ENCODE assay signal across 8 cellular contexts in genomic region chr5:160188151-160188967, GRCh38. TPM values are rescaled to one million over a fixed set of nuclear protein-coding genes. Genes with fewer than 3 reads are reported as not detected.
DNase-seq lines count a peak whose midpoint lies in the region; ATAC-seq, FAIRE-seq and TF ChIP-seq lines count a peak whose summit lies in the region.

No MANE protein-coding gene starts in this region.

- DNase-seq in NCI-H1417 (lab: John Stamatoyannopoulos, UW), result peak in 2 of 3 experiments; percentile 8 to 10
- no peak for DNase-seq in NCI-H1417 treated with DMSO at 0.1 percent for 48 hours (lab: John Stamatoyannopoulos, UW)
- peak; percentile 75 for DNase-seq in NCI-H69 (lab: John Stamatoyannopoulos, UW)
- peak in 1 of 2 experiments; percentile 86 for DNase-seq in H1 (ENCODE audit: low read depth in 1 of 2, low spot score in 2 of 2)
- DNase-seq in mesendoderm, result peak; percentile 91
- peak; percentile 75 to 79 for DNase-seq in aorta
- DNase-seq in SK-N-DZ (ENCODE audit: low spot score), result no peak

- TF ChIP-seq EP300 in H1 (IDR thresholded peaks at IDR 0.05; ENCODE audit: borderline replicate concordance in 1 of 2, low read depth in 2 of 2, low read length in 2 of 2), result peak in 1 of 2 experiments; percentile 8; a peak in 1 of 3 replicates

- H3K23me2 ChIP-seq in H1 (ENCODE audit: low read depth, low read length), result no peaks in the 10 kb centered on the region

- no peak overlapping the region; the same call in 1 of the 2 replicates for H2AFZ ChIP-seq in H1 (ENCODE audit: low read length)

- no peaks in the 10 kb centered on the region for H4K20me1 ChIP-seq in H1 (replicated peaks in 1 of 2; ENCODE audit: control insufficient read depth in 1 of 2, insufficient read depth in 2 of 2, low read length in 2 of 2)

- 4% methylated on average over 19 of the region's 40 CpGs; no CpG with 5 or more reads in 1 of the 2 experiments for WGBS in H1 (ENCODE audit: extremely low coverage in 1 of 2, insufficient coverage in 1 of 2, insufficient read length in 1 of 2, insufficient replicate concordance in 2 of 2, low coverage in 1 of 2, low lambda C conversion rate in 2 of 2, missing lambda C conversion rate in 1 of 2), 2 experiments
- WGBS in mesendoderm (ENCODE audit: extremely low coverage, insufficient coverage, low lambda C conversion rate), result no CpG with 5 or more reads among the region's 40 CpGs
- 2% methylated on average over 23 to 40 of the region's 40 CpGs for WGBS in aorta, 2 donors

- peak; percentile 7 to 26; a peak in 1 of 4 replicates for TF ChIP-seq RAD21 in H1 (IDR thresholded peaks at IDR 0.05 in 1 of 2, conservative IDR thresholded peaks at IDR 0.05 in 1 of 2; ENCODE audit: low read depth in 2 of 2, low read length in 2 of 2)

- POLR2A ChIA-PET in H1 (lab: Charles Lee; ENCODE audit: partially characterized antibody), result interaction anchor here (0.8 to 8.3 kb wide), 11 partner anchors 9 to 234 kb away, joined by 3 to 72 read pairs (median 4); no protein-coding TSS in a partner anchor

- peak overlapping the region; percentile 55 for H2BK120ac ChIP-seq in H1 (replicated peaks; ENCODE audit: low read depth, low read length)
- H2BK120ac ChIP-seq in mesendoderm (ENCODE audit: low read depth, low read length), result peak overlapping the region; percentile 99

- H4K8ac ChIP-seq in H1 (ENCODE audit: extremely low read depth, insufficient read depth, low read length) (peak overlapping the region; percentile 96; the same call in 1 of the 2 replicates), mesendoderm (ENCODE audit: low read depth, low read length) (peak overlapping the region; percentile 57)

- peak overlapping the region; percentile 66 to 79 (median 75) for H3K9ac ChIP-seq in H1 (replicated peaks in 1 of 4; ENCODE audit: extremely low read depth in 1 of 4, low read depth in 3 of 4, low read length in 3 of 4)
- H3K9ac ChIP-seq in mesendoderm (ENCODE audit: low read length), result peak overlapping the region; percentile 45

- H3K4me2 ChIP-seq in H1 (ENCODE audit: insufficient read depth in 1 of 2, low read depth in 2 of 2, low read length in 2 of 2) (peak overlapping the region; percentile 70 to 83), mesendoderm (ENCODE audit: low read length) (no peak overlapping the region)

- H3K23ac ChIP-seq in H1 (ENCODE audit: insufficient read length) (no peak overlapping the region), mesendoderm (ENCODE audit: low read length) (no peak overlapping the region)

- intact Hi-C loops in aorta (cut with DNase I), result no loop called here

- H2BK12ac ChIP-seq in H1 (ENCODE audit: low read depth, low read length), result no peak overlapping the region

- H2BK15ac ChIP-seq in H1 (ENCODE audit: low read length) (0 out of 2 replicates have a peak overlapping the region, but pooled peaks have one; percentile 61), mesendoderm (replicated peaks; ENCODE audit: low read depth) (peak overlapping the region; percentile 59)

- H3K18ac ChIP-seq in H1 (ENCODE audit: extremely low read depth, low read length) (peak overlapping the region; percentile 97), mesendoderm (ENCODE audit: low read length) (peak overlapping the region; percentile 98)

- H3K9me3 ChIP-seq in H1 (ENCODE audit: insufficient read depth in 2 of 2, low read depth in 1 of 2, low read length in 1 of 2), result no peaks in the 10 kb centered on the region; a peak in 1 of 4 replicates
- H3K9me3 ChIP-seq in aorta (ENCODE audit: control insufficient read depth, low read length), result no peaks in the 10 kb centered on the region

- peak overlapping the region; percentile 80 for H4K91ac ChIP-seq in H1 (replicated peaks; ENCODE audit: insufficient read length, low read length)

- H3K14ac ChIP-seq in H1 (ENCODE audit: insufficient read length), result no peak overlapping the region

- H3K79me1 ChIP-seq in H1 (ENCODE audit: low read depth, low read length) (no peaks in the 10 kb centered on the region), mesendoderm (ENCODE audit: low read length) (no peaks in the 10 kb centered on the region)

- H2BK5ac ChIP-seq in H1 (ENCODE audit: low read depth, low read length) (peak overlapping the region; percentile 82), mesendoderm (ENCODE audit: low read length) (no peak overlapping the region)

- ATAC-seq in aorta (ENCODE audit: low FRiP score), result peak; percentile 80
- ATAC-seq in HG03460 (IDR thresholded peaks at IDR 0.05; ENCODE audit: unreplicated experiment), result no peak

- H3K4me3 ChIP-seq in H1 (ENCODE audit: extremely low read depth in 1 of 4, insufficient read depth in 2 of 4, low read depth in 3 of 4, low read length in 4 of 4) (peak overlapping the region; percentile 27 to 53 (median 31); a peak in 6 of 8 replicates), mesendoderm (ENCODE audit: low read length) (no peak overlapping the region), aorta (ENCODE audit: low read length in 2 of 2) (peak overlapping the region; percentile 28 to 37)

- no peak for TF ChIP-seq CTCF in H1 (IDR thresholded peaks at IDR 0.05; ENCODE audit: control extremely low read depth in 1 of 3, insufficient read depth in 1 of 3, low read depth in 1 of 3, low read length in 3 of 3)

- H3K56ac ChIP-seq in H1 (replicated peaks; ENCODE audit: insufficient read length, low read depth, low read length), result peak overlapping the region; percentile 64
- H3K56ac ChIP-seq in mesendoderm (ENCODE audit: low read length), result peak overlapping the region; percentile 73

- H2AK5ac ChIP-seq in H1 (ENCODE audit: low read depth, low read length), result no peak overlapping the region; the same call in 1 of the 2 replicates
- no peak overlapping the region for H2AK5ac ChIP-seq in mesendoderm (ENCODE audit: low read length)

- peak; percentile 65 for FAIRE-seq in H1 (lab: Jason Lieb, UNC)

- H3K4me1 ChIP-seq in H1 (replicated peaks in 1 of 4; ENCODE audit: control insufficient read depth in 3 of 4, insufficient read depth in 4 of 4, low read length in 3 of 4), result peaks cover 0 to 7% (median 3%) of the 10 kb centered on the region in 4 experiments; a peak in 6 of 7 replicates
- peaks cover 2% of the 10 kb centered on the region for H3K4me1 ChIP-seq in mesendoderm (ENCODE audit: control insufficient read depth, low read depth, low read length)
- no peaks in the 10 kb centered on the region for H3K4me1 ChIP-seq in aorta (ENCODE audit: control insufficient read depth in 1 of 2, insufficient read depth in 2 of 2, low read length in 2 of 2)

- peak; percentile 39 to 71 for TF ChIP-seq POLR2A in H1 (IDR thresholded peaks at IDR 0.05; ENCODE audit: control extremely low read depth in 1 of 2, low read depth in 2 of 2, low read length in 2 of 2)

- H2BK20ac ChIP-seq in H1 (ENCODE audit: low read length), result 0 out of 2 replicates have a peak overlapping the region, but pooled peaks have one; percentile 48

- CTCF ChIA-PET in H1 (lab: Charles Lee; ENCODE audit: partially characterized antibody), result interaction anchor here (0.9 to 3.7 kb wide), 13 partner anchors 10 to 202 kb away, joined by 3 to 22 read pairs (median 4); no protein-coding TSS in a partner anchor

- H3K79me2 ChIP-seq in H1 (ENCODE audit: control insufficient read depth in 1 of 2, insufficient read depth in 2 of 2, low read length in 2 of 2), result no peaks in the 10 kb centered on the region
- H3K79me2 ChIP-seq in mesendoderm (ENCODE audit: control insufficient read depth, insufficient read depth, low read length), result no peaks in the 10 kb centered on the region

- H4K5ac ChIP-seq in H1 (ENCODE audit: insufficient read length, low read depth, low read length), result peak overlapping the region; percentile 91
- no peak overlapping the region for H4K5ac ChIP-seq in mesendoderm (ENCODE audit: low read length)

- H3K27me3 ChIP-seq in H1 (replicated peaks in 1 of 4; ENCODE audit: control insufficient read depth in 3 of 4, extremely low read depth in 1 of 4, insufficient read depth in 3 of 4, low read length in 3 of 4) (no peaks in the 10 kb centered on the region), mesendoderm (ENCODE audit: insufficient read depth, low read length, poor library complexity) (no peaks in the 10 kb centered on the region), aorta (ENCODE audit: control insufficient read depth in 1 of 2, insufficient read depth in 2 of 2, low read length in 1 of 2) (no peaks in the 10 kb centered on the region)

- H3K36me3 ChIP-seq in H1 (ENCODE audit: control insufficient read depth in 2 of 4, insufficient read depth in 4 of 4, low read length in 3 of 4), result no peaks in the 10 kb centered on the region
- H3K36me3 ChIP-seq in mesendoderm (ENCODE audit: control insufficient read depth, insufficient read depth, low read length), result no peaks in the 10 kb centered on the region
- no peaks in the 10 kb centered on the region for H3K36me3 ChIP-seq in aorta (ENCODE audit: control insufficient read depth in 1 of 2, insufficient read depth in 2 of 2, low read length in 1 of 2)

- H3K27ac ChIP-seq in H1 (ENCODE audit: low read depth, low read length), result peak overlapping the region; percentile 81
- peak overlapping the region; percentile 48 for H3K27ac ChIP-seq in mesendoderm (ENCODE audit: low read depth, low read length)
- H3K27ac ChIP-seq in aorta (ENCODE audit: low read depth in 1 of 2, low read length in 2 of 2), result no peak overlapping the region

- H3K4ac ChIP-seq in H1 (replicated peaks; ENCODE audit: insufficient read length, low read depth, low read length), result no peak overlapping the region
- H3K4ac ChIP-seq in mesendoderm (ENCODE audit: low read depth, low read length), result peak overlapping the region; percentile 93

TF ChIP-seq in H1, 55 proteins besides CTCF, POLR2A, EP300 and RAD21 (continues in another document):
- peak; percentile 89 for TF ChIP-seq E2F6 (IDR thresholded peaks at IDR 0.05)

RNA-seq across cellular contexts. Expression of gene FABP6, which starts 40.9 kb away (rescaled TPM):
- total RNA-seq in H1 (2021; fragmentation: NEBNext Ultra II Directional; extraction: Animal tissue kit (Norgen Biotek cat#: 25700)), result 3.6 and 4.8 TPM in 2 replicates
- polyA plus RNA-seq in H1 (2011; rRNA removed) (3.2 and 6.1 TPM in 2 replicates), aorta (not detected)
- polyA plus RNA-seq in H1 (2011; cell fraction: cytosol; rRNA removed), result 5.0 TPM
- 2.5 TPM for polyA plus RNA-seq in H1 (2011; cell fraction: nucleus; rRNA removed)
- polyA plus RNA-seq in H1 (2012, experiment 1 of 2), result 4.5 to 12.2 TPM (median 7.2 TPM) in 4 replicates
- 5.9 TPM for polyA plus RNA-seq in H1 (2012, experiment 2 of 2)
- 3.5 TPM for polyA plus RNA-seq in H1 (2013, experiment 1 of 2)
- polyA plus RNA-seq in H1 (2013, experiment 2 of 2), result 5.3 TPM
- 0.63 and 2.3 TPM in 2 replicates for polyA minus RNA-seq in H1 (2011; rRNA and poly(A)+ RNA removed)
- not detected for polyA minus RNA-seq in H1 (2011; cell fraction: cytosol; rRNA and poly(A)+ RNA removed)
- 2.7 TPM for polyA minus RNA-seq in H1 (2011; cell fraction: nucleus; rRNA and poly(A)+ RNA removed)
- polyA plus RNA-seq in mesendoderm (2013, experiment 1 of 2), result 6.5 TPM
- 5.7 TPM for polyA plus RNA-seq in mesendoderm (2013, experiment 2 of 2)
- total RNA-seq in aorta, result not detected
- polyA plus RNA-seq in SK-N-DZ (2014; cell fraction: cytosol; rRNA removed), result 30.8 and 33.4 TPM in 2 replicates
- 18.4 and 28.8 TPM in 2 replicates for polyA plus RNA-seq in SK-N-DZ (2014; cell fraction: nucleus; rRNA removed)

Comparison
In these comparisons a context has a peak if more than half of its experiments do, and no peak if none do; other contexts are left out.
1. DNase-seq: peak in NCI-H1417 (2 of 3), NCI-H69 (single experiment), mesendoderm (single experiment) and aorta (2 of 2); none in NCI-H1417 treated with DMSO at 0.1 percent for 48 hours (single experiment) and SK-N-DZ (single experiment).
2. H3K27ac ChIP-seq: peak in H1 (single experiment) and mesendoderm (single experiment); none in aorta (0 of 2).